32 cellular contexts compared by ENCODE assay signal in genomic region chr5:116145416-116145815, GRCh38.
DNase-seq lines count a peak whose midpoint lies in the region; ATAC-seq and TF ChIP-seq lines count a peak whose summit lies in the region.
"Had no signal": no experiment of that assay in that cellular context is flagged by ENCODE, and none has a peak within 500 bp of the region (broad histone marks: within the 10 kb centered on the region; RNA-seq: fewer than 3 reads in every experiment).

No MANE protein-coding gene starts in this region.

- intact Hi-C loops in activated CD8-positive, alpha-beta T cell treated with anti-CD3 and anti-CD28 coated beads for 36 hours (cut with micrococcal nuclease), result no loop called here

- H3K4me1 Mint-ChIP-seq in activated CD8-positive, alpha-beta T cell treated with anti-CD3 and anti-CD28 coated beads for 36 hours (ENCODE audit: low read depth), result peaks cover 3% of the 10 kb centered on the region
- no peaks in the 10 kb centered on the region for H3K4me1 Mint-ChIP-seq in activated CD8-positive, alpha-beta T cell treated with anti-CD3 and anti-CD28 coated beads, Interleukin-2, amount 10 ng/mL, durations not matched to agents 7 days and 5 days (ENCODE audit: low read depth)
- H3K4me1 Mint-ChIP-seq in activated naive CD8-positive, alpha-beta T cell treated with anti-CD3 and anti-CD28 coated beads for 36 hours, result peaks cover 2% of the 10 kb centered on the region
- H3K4me1 Mint-ChIP-seq in stimulated activated naive CD8-positive, alpha-beta T cell treated with anti-CD3 and anti-CD28 coated beads, Interleukin-15, amount 100 ng/mL, for 72 hours, result no peaks in the 10 kb centered on the region
- no peaks in the 10 kb centered on the region for H3K4me1 Mint-ChIP-seq in activated T-cell treated with anti-CD3 and anti-CD28 coated beads, Interleukin-2, amount 50 U/mL, for 4 hours (ENCODE audit: low read depth)
- H3K4me1 Mint-ChIP-seq: activated B cell treated with CpG ODN at 0.5 μM for 24 hours; stimulated activated effector memory CD8-positive, alpha-beta T cell treated with anti-CD3 and anti-CD28 coated beads, Interleukin-12 subunit alpha, Interleukin-12 subunit beta, amount 100 ng/mL, for 72 hours had no signal

- H3K27me3 Mint-ChIP-seq in activated CD8-positive, alpha-beta T cell treated with anti-CD3 and anti-CD28 coated beads for 36 hours, result no peaks in the 10 kb centered on the region
- no peaks in the 10 kb centered on the region for H3K27me3 Mint-ChIP-seq in activated CD8-positive, alpha-beta T cell treated with anti-CD3 and anti-CD28 coated beads, Interleukin-2, amount 10 ng/mL, durations not matched to agents 7 days and 5 days (ENCODE audit: low read depth)
- no peaks in the 10 kb centered on the region for H3K27me3 Mint-ChIP-seq in activated naive CD8-positive, alpha-beta T cell treated with anti-CD3 and anti-CD28 coated beads for 36 hours
- H3K27me3 Mint-ChIP-seq in stimulated activated naive CD8-positive, alpha-beta T cell treated with anti-CD3 and anti-CD28 coated beads, Interleukin-15, amount 100 ng/mL, for 72 hours, result no peaks in the 10 kb centered on the region
- H3K27me3 Mint-ChIP-seq in activated T-cell treated with anti-CD3 and anti-CD28 coated beads, Interleukin-2, amount 50 U/mL, for 4 hours (ENCODE audit: low read depth), result no peaks in the 10 kb centered on the region
- H3K27me3 Mint-ChIP-seq: activated B cell treated with CpG ODN at 0.5 μM for 24 hours; effector memory CD8-positive, alpha-beta T cell; natural killer cell treated with Interleukin-12 subunit alpha and Interleukin-12 subunit beta and Interleukin-15 and Interleukin-18, amount 100 ng/mL, for 72 hours; type B pancreatic cell had no signal

- CTCF ChIA-PET in activated CD8-positive, alpha-beta T cell treated with anti-CD3 and anti-CD28 coated beads for 36 hours (lab: Charles Lee), result no interaction called here
- CTCF ChIA-PET in activated CD8-positive, alpha-beta T cell treated with anti-CD3 and anti-CD28 coated beads, Interleukin-2, amount 10 ng/mL, durations not matched to agents 7 days and 5 days (lab: Charles Lee), result interaction anchor here (1.5 kb wide), 1 partner anchor 8 kb away, joined by 4 read pairs; no protein-coding TSS in a partner anchor

- no peak overlapping the region for H3K27ac ChIP-seq in coronary artery
- H3K27ac ChIP-seq: psoas muscle, sigmoid colon, SJSA1 had no signal

- POLR2A ChIA-PET in activated CD8-positive, alpha-beta T cell treated with anti-CD3 and anti-CD28 coated beads for 36 hours (lab: Charles Lee), result no interaction called here
- POLR2A ChIA-PET in activated CD8-positive, alpha-beta T cell treated with anti-CD3 and anti-CD28 coated beads, Interleukin-2, amount 10 ng/mL, durations not matched to agents 7 days and 5 days (lab: Charles Lee), result no interaction called here

- H3K27ac Mint-ChIP-seq in activated CD8-positive, alpha-beta T cell treated with anti-CD3 and anti-CD28 coated beads for 36 hours, result no peak overlapping the region
- H3K27ac Mint-ChIP-seq in activated CD8-positive, alpha-beta T cell treated with anti-CD3 and anti-CD28 coated beads, Interleukin-2, amount 10 ng/mL, durations not matched to agents 7 days and 5 days, result no peak overlapping the region
- no peak overlapping the region for H3K27ac Mint-ChIP-seq in activated naive CD8-positive, alpha-beta T cell treated with anti-CD3 and anti-CD28 coated beads for 36 hours
- no peak overlapping the region for H3K27ac Mint-ChIP-seq in stimulated activated naive CD8-positive, alpha-beta T cell treated with anti-CD3 and anti-CD28 coated beads, Interleukin-15, amount 100 ng/mL, for 72 hours
- H3K27ac Mint-ChIP-seq: activated B cell treated with CpG ODN at 0.5 μM for 24 hours; effector memory CD8-positive, alpha-beta T cell; natural killer cell treated with Interleukin-12 subunit alpha and Interleukin-12 subunit beta and Interleukin-15 and Interleukin-18, amount 100 ng/mL, for 72 hours; stimulated activated effector memory CD8-positive, alpha-beta T cell treated with anti-CD3 and anti-CD28 coated beads, Interleukin-12 subunit alpha, Interleukin-12 subunit beta, amount 100 ng/mL, for 72 hours; type B pancreatic cell had no signal

- no peak overlapping the region for H3K4me3 ChIP-seq in coronary artery
- H3K4me3 ChIP-seq: lung, MG63, mucosa of descending colon, psoas muscle, sigmoid colon, SJSA1 had no signal

- peaks cover 4% of the 10 kb centered on the region for H3K36me3 Mint-ChIP-seq in activated CD8-positive, alpha-beta T cell treated with anti-CD3 and anti-CD28 coated beads for 36 hours (ENCODE audit: low read depth)
- peaks cover 7% of the 10 kb centered on the region for H3K36me3 Mint-ChIP-seq in activated CD8-positive, alpha-beta T cell treated with anti-CD3 and anti-CD28 coated beads, Interleukin-2, amount 10 ng/mL, durations not matched to agents 7 days and 5 days (ENCODE audit: low read depth)
- peaks cover 13% of the 10 kb centered on the region for H3K36me3 Mint-ChIP-seq in activated naive CD8-positive, alpha-beta T cell treated with anti-CD3 and anti-CD28 coated beads for 36 hours
- peaks cover 11% of the 10 kb centered on the region for H3K36me3 Mint-ChIP-seq in activated T-cell treated with anti-CD3 and anti-CD28 coated beads, Interleukin-2, amount 50 U/mL, for 4 hours (ENCODE audit: insufficient read depth)
- H3K36me3 Mint-ChIP-seq: natural killer cell treated with Interleukin-12 subunit alpha and Interleukin-12 subunit beta and Interleukin-15 and Interleukin-18, amount 100 ng/mL, for 72 hours; stimulated activated effector memory CD8-positive, alpha-beta T cell treated with anti-CD3 and anti-CD28 coated beads, Interleukin-12 subunit alpha, Interleukin-12 subunit beta, amount 100 ng/mL, for 72 hours; type B pancreatic cell had no signal

- peak; percentile 56 for ATAC-seq in activated CD8-positive, alpha-beta T cell treated with anti-CD3 and anti-CD28 coated beads for 36 hours
- no peak for ATAC-seq in activated CD8-positive, alpha-beta T cell treated with anti-CD3 and anti-CD28 coated beads, Interleukin-2, amount 10 ng/mL, durations not matched to agents 7 days and 5 days
- peak; percentile 57 for ATAC-seq in stimulated activated naive CD8-positive, alpha-beta T cell treated with anti-CD3 and anti-CD28 coated beads, Interleukin-15, amount 100 ng/mL, for 72 hours
- ATAC-seq in activated T-cell treated with anti-CD3 and anti-CD28 coated beads, Interleukin-2, amount 50 U/mL, for 4 hours, result no peak
- ATAC-seq: effector memory CD8-positive, alpha-beta T cell; mucosa of descending colon; stimulated activated effector memory CD8-positive, alpha-beta T cell treated with anti-CD3 and anti-CD28 coated beads, Interleukin-12 subunit alpha, Interleukin-12 subunit beta, amount 100 ng/mL, for 72 hours had no signal

- peaks cover 1% of the 10 kb centered on the region for H3K9me3 Mint-ChIP-seq in activated CD8-positive, alpha-beta T cell treated with anti-CD3 and anti-CD28 coated beads for 36 hours
- H3K9me3 Mint-ChIP-seq in activated CD8-positive, alpha-beta T cell treated with anti-CD3 and anti-CD28 coated beads, Interleukin-2, amount 10 ng/mL, durations not matched to agents 7 days and 5 days (ENCODE audit: insufficient read depth), result no peaks in the 10 kb centered on the region
- H3K9me3 Mint-ChIP-seq in activated naive CD8-positive, alpha-beta T cell treated with anti-CD3 and anti-CD28 coated beads for 36 hours, result no peaks in the 10 kb centered on the region
- H3K9me3 Mint-ChIP-seq in stimulated activated naive CD8-positive, alpha-beta T cell treated with anti-CD3 and anti-CD28 coated beads, Interleukin-15, amount 100 ng/mL, for 72 hours, result no peaks in the 10 kb centered on the region
- no peaks in the 10 kb centered on the region for H3K9me3 Mint-ChIP-seq in activated T-cell treated with anti-CD3 and anti-CD28 coated beads, Interleukin-2, amount 50 U/mL, for 4 hours
- H3K9me3 Mint-ChIP-seq: effector memory CD8-positive, alpha-beta T cell; natural killer cell treated with Interleukin-12 subunit alpha and Interleukin-12 subunit beta and Interleukin-15 and Interleukin-18, amount 100 ng/mL, for 72 hours; stimulated activated effector memory CD8-positive, alpha-beta T cell treated with anti-CD3 and anti-CD28 coated beads, Interleukin-12 subunit alpha, Interleukin-12 subunit beta, amount 100 ng/mL, for 72 hours; type B pancreatic cell had no signal

- peak; percentile 43 for DNase-seq in activated CD8-positive, alpha-beta T cell treated with anti-CD3 and anti-CD28 coated beads for 36 hours
- DNase-seq in activated CD8-positive, alpha-beta T cell treated with anti-CD3 and anti-CD28 coated beads, Interleukin-2, amount 10 ng/mL, durations not matched to agents 7 days and 5 days, result no peak
- DNase-seq in NCI-H146 (lab: John Stamatoyannopoulos, UW) (peak; percentile 75), coronary artery (ENCODE audit: low spot score) (no peak), superior temporal gyrus (ENCODE audit: extremely low spot score) (no peak)
- DNase-seq in activated naive CD8-positive, alpha-beta T cell treated with anti-CD3 and anti-CD28 coated beads for 36 hours, result peak; percentile 6
- peak in 1 of 2 donors; percentile 8 for DNase-seq in stimulated activated naive CD8-positive, alpha-beta T cell treated with anti-CD3 and anti-CD28 coated beads, Interleukin-15, amount 100 ng/mL, for 72 hours
- DNase-seq in activated T-cell treated with anti-CD3 and anti-CD28 coated beads, Interleukin-2, amount 50 U/mL, for 4 hours, result no peak
- DNase-seq: activated B cell treated with CpG ODN at 0.5 μM for 24 hours; activated CD8-positive, alpha-beta memory T cell treated with anti-CD3 and anti-CD28 coated beads for 24 hours; activated effector memory CD4-positive, alpha-beta T cell treated with anti-CD3 and anti-CD28 coated beads, Interleukin-2, amount 50 U/mL, for 16 hours; activated T-cell treated with anti-CD3 and anti-CD28 coated beads for 4 hours; Calu3; central memory CD4-positive, alpha-beta T cell; DMS79; effector memory CD8-positive, alpha-beta T cell; GDM1; GOT3; hypothalamus; MG63; mucosa of descending colon; NCI-H524 treated with DMSO at 0.1 percent for 48 hours; psoas muscle; sigmoid colon; stimulated activated CD4-positive, alpha-beta T cell treated with anti-CD3 and anti-CD28 coated beads, Interleukin-4, amount 100 ng/mL, for 24 hours; substantia nigra; T-helper 1 cell had no signal

- TF ChIP-seq CTCF in activated CD8-positive, alpha-beta T cell treated with anti-CD3 and anti-CD28 coated beads for 36 hours (IDR thresholded peaks at IDR 0.05), result no peak
- TF ChIP-seq CTCF in coronary artery (IDR thresholded peaks at IDR 0.05), result no peak

- H3K4me3 Mint-ChIP-seq in activated CD8-positive, alpha-beta T cell treated with anti-CD3 and anti-CD28 coated beads for 36 hours, result no peak overlapping the region
- no peak overlapping the region for H3K4me3 Mint-ChIP-seq in activated CD8-positive, alpha-beta T cell treated with anti-CD3 and anti-CD28 coated beads, Interleukin-2, amount 10 ng/mL, durations not matched to agents 7 days and 5 days
- H3K4me3 Mint-ChIP-seq in activated naive CD8-positive, alpha-beta T cell treated with anti-CD3 and anti-CD28 coated beads for 36 hours, result no peak overlapping the region
- H3K4me3 Mint-ChIP-seq in stimulated activated naive CD8-positive, alpha-beta T cell treated with anti-CD3 and anti-CD28 coated beads, Interleukin-15, amount 100 ng/mL, for 72 hours, result no peak overlapping the region
- no peak overlapping the region for H3K4me3 Mint-ChIP-seq in activated T-cell treated with anti-CD3 and anti-CD28 coated beads, Interleukin-2, amount 50 U/mL, for 4 hours
- H3K4me3 Mint-ChIP-seq: activated B cell treated with CpG ODN at 0.5 μM for 24 hours; effector memory CD8-positive, alpha-beta T cell; natural killer cell treated with Interleukin-12 subunit alpha and Interleukin-12 subunit beta and Interleukin-15 and Interleukin-18, amount 100 ng/mL, for 72 hours; stimulated activated effector memory CD8-positive, alpha-beta T cell treated with anti-CD3 and anti-CD28 coated beads, Interleukin-12 subunit alpha, Interleukin-12 subunit beta, amount 100 ng/mL, for 72 hours; type B pancreatic cell had no signal

Comparison
In these comparisons a context has a peak if more than half of its experiments do, and no peak if none do; other contexts are left out.
1. ATAC-seq: peak in activated CD8-positive, alpha-beta T cell treated with anti-CD3 and anti-CD28 coated beads for 36 hours (single experiment) and stimulated activated naive CD8-positive, alpha-beta T cell treated with anti-CD3 and anti-CD28 coated beads, Interleukin-15, amount 100 ng/mL, for 72 hours (single experiment); none in activated CD8-positive, alpha-beta T cell treated with anti-CD3 and anti-CD28 coated beads, Interleukin-2, amount 10 ng/mL, durations not matched to agents 7 days and 5 days (single experiment) and activated T-cell treated with anti-CD3 and anti-CD28 coated beads, Interleukin-2, amount 50 U/mL, for 4 hours (0 of 2).
2. DNase-seq: peak in activated CD8-positive, alpha-beta T cell treated with anti-CD3 and anti-CD28 coated beads for 36 hours (single experiment), NCI-H146 (single experiment) and activated naive CD8-positive, alpha-beta T cell treated with anti-CD3 and anti-CD28 coated beads for 36 hours (single experiment); none in activated CD8-positive, alpha-beta T cell treated with anti-CD3 and anti-CD28 coated beads, Interleukin-2, amount 10 ng/mL, durations not matched to agents 7 days and 5 days (single experiment), coronary artery (single experiment), superior temporal gyrus (single experiment) and activated T-cell treated with anti-CD3 and anti-CD28 coated beads, Interleukin-2, amount 50 U/mL, for 4 hours (single experiment).